In genomic region chr17:32515677-32516383, GRCh38 we compare ENCODE assay signal across 9 cellular contexts. TPM values are rescaled to one million over a fixed set of nuclear protein-coding genes. Genes with fewer than 3 reads are reported as not detected.
DNase-seq lines count a peak whose midpoint lies in the region; ATAC-seq and FAIRE-seq lines count a peak whose summit lies in the region.
"Had no signal": no experiment of that assay in that cellular context is flagged by ENCODE, and none has a peak within 500 bp of the region (broad histone marks: within the 10 kb centered on the region; RNA-seq: fewer than 3 reads in every experiment).

No MANE protein-coding gene starts in this region.

- H3K27me3 ChIP-seq in CD4-positive, CD25-positive, alpha-beta regulatory T cell (ENCODE audit: control insufficient read depth, insufficient read depth, low read length), result no peaks in the 10 kb centered on the region

- peak overlapping the region; percentile 32 to 82 (median 54) for H3K27ac Mint-ChIP-seq in CD4-positive, CD25-positive, alpha-beta regulatory T cell
- peak overlapping the region in 5 of 6 donors; percentile 92 to 96 (median 96) for H3K27ac Mint-ChIP-seq in immature natural killer cell

- DNase-seq in CD4-positive, CD25-positive, alpha-beta regulatory T cell, result no peak
- DNase-seq in GM18507 (ENCODE audit: extremely low spot score, insufficient read length, low read depth), result no peak
- no peak for DNase-seq in immature natural killer cell
- DNase-seq in RCC 7860 (ENCODE audit: low spot score), result no peak
- no peak for DNase-seq in frontal cortex (ENCODE audit: low spot score in 2 of 2)
- no peak for DNase-seq in GDM1 (lab: John Stamatoyannopoulos, UW)

- H3K4me1 Mint-ChIP-seq in CD4-positive, CD25-positive, alpha-beta regulatory T cell, result peaks cover 23 to 73% (median 39%) of the 10 kb centered on the region in 4 donors
- H3K4me1 Mint-ChIP-seq in immature natural killer cell, result peaks cover 76 to 78% of the 10 kb centered on the region in 2 donors

- H3K4me1 ChIP-seq in CD4-positive, CD25-positive, alpha-beta regulatory T cell (ENCODE audit: control insufficient read depth, insufficient read depth, low read length, poor library complexity, severe bottlenecking), result peaks cover 45% of the 10 kb centered on the region

- no peaks in the 10 kb centered on the region for H3K9me3 ChIP-seq in CD4-positive, CD25-positive, alpha-beta regulatory T cell (ENCODE audit: control insufficient read depth in 2 of 2, low read length in 2 of 2)

- no peak overlapping the region for H3K4me3 ChIP-seq in CD4-positive, CD25-positive, alpha-beta regulatory T cell (ENCODE audit: low read depth, low read length)

- peak; percentile 91 for FAIRE-seq in GM18507 (lab: Jason Lieb, UNC)
- no peak for FAIRE-seq in RCC 7860 (lab: Jason Lieb, UNC)
- no peak for FAIRE-seq in frontal cortex (lab: Jason Lieb, UNC)
- FAIRE-seq: urothelium cell line had no signal

- peaks cover 3% of the 10 kb centered on the region for H3K36me3 Mint-ChIP-seq in CD4-positive, CD25-positive, alpha-beta regulatory T cell
- peaks cover 0 to 8% (median 5%) of the 10 kb centered on the region in 3 donors for H3K36me3 Mint-ChIP-seq in immature natural killer cell

- H3K4me3 Mint-ChIP-seq in CD4-positive, CD25-positive, alpha-beta regulatory T cell, result peak overlapping the region in 2 of 4 donors; percentile 7 to 27
- peak overlapping the region in 2 of 5 donors; percentile 23 to 72 for H3K4me3 Mint-ChIP-seq in immature natural killer cell

- no peaks in the 10 kb centered on the region for H3K9me3 Mint-ChIP-seq in CD4-positive, CD25-positive, alpha-beta regulatory T cell
- H3K9me3 Mint-ChIP-seq in immature natural killer cell, result no peaks in the 10 kb centered on the region

- H3K27me3 Mint-ChIP-seq in CD4-positive, CD25-positive, alpha-beta regulatory T cell, result peaks cover 26% of the 10 kb centered on the region
- peaks cover 1 to 18% (median 16%) of the 10 kb centered on the region in 3 donors for H3K27me3 Mint-ChIP-seq in immature natural killer cell (ENCODE audit: low read depth in 3 of 3)

- ATAC-seq in CD4-positive, CD25-positive, alpha-beta regulatory T cell (ENCODE audit: low read depth in 2 of 2), result no peak
- ATAC-seq in HG03097 (IDR thresholded peaks at IDR 0.05; ENCODE audit: low FRiP score, unreplicated experiment), result peak; percentile 24
- no peak for ATAC-seq in HG03521 (IDR thresholded peaks at IDR 0.05; ENCODE audit: unreplicated experiment)

- H3K27ac ChIP-seq in CD4-positive, CD25-positive, alpha-beta regulatory T cell (ENCODE audit: insufficient read depth, low read length, poor library complexity, severe bottlenecking), result no peak overlapping the region

- no peaks in the 10 kb centered on the region for H3K36me3 ChIP-seq in CD4-positive, CD25-positive, alpha-beta regulatory T cell (ENCODE audit: control insufficient read depth, insufficient read depth, low read length)

RNA-seq across cellular contexts. Expression of gene CDK5R1, which starts 29.0 kb away (rescaled TPM):
- 6.3 TPM for total RNA-seq in CD4-positive, CD25-positive, alpha-beta regulatory T cell
- 1 to 10 TPM; 3.5 to 8.9 (median 5.0) TPM for polyA plus RNA-seq in CD4-positive, CD25-positive, alpha-beta regulatory T cell
- polyA plus RNA-seq in immature natural killer cell, result 1 to 10 TPM in 2 of 3 donors, under 1 TPM in 1; 0.37 to 5.8 (median 2.3) TPM
- 271 TPM for total RNA-seq in frontal cortex

Comparison
In these comparisons a context has a peak if more than half of its experiments do, and no peak if none do; other contexts are left out.
1. RNA of gene CDK5R1, which starts 29.0 kb away (total RNA-seq): 271 TPM in frontal cortex (single experiment); 6.3 TPM in CD4-positive, CD25-positive, alpha-beta regulatory T cell (single experiment); every median in the first group is over 10 times any median in the second.